In genomic region chr2:48941908-48942307, GRCh38 we compare ENCODE assay signal across 17 cellular contexts.
DNase-seq lines count a peak whose midpoint lies in the region; ATAC-seq, FAIRE-seq and TF ChIP-seq lines count a peak whose summit lies in the region.
"Had no signal": no experiment of that assay in that cellular context is flagged by ENCODE, and none has a peak within 500 bp of the region (broad histone marks: within the 10 kb centered on the region; RNA-seq: fewer than 3 reads in every experiment).

No MANE protein-coding gene starts in this region.

- no peaks in the 10 kb centered on the region for H3K79me2 ChIP-seq in HepG2 (ENCODE audit: insufficient read depth, low read length)

- FAIRE-seq in HepG2 (lab: Jason Lieb, UNC): no peak

- WGBS in HepG2 (ENCODE audit: low lambda C conversion rate): 0% methylated on average over 1 of the region's 1 CpG
- 44% methylated on average over 1 of the region's 1 CpG for WGBS in right lobe of liver (ENCODE audit: insufficient coverage, low coverage, low lambda C conversion rate, missing lambda C conversion rate)
- WGBS in IMR-90 (ENCODE audit: extremely low coverage in 2 of 2, insufficient read length in 1 of 2), 2 experiments: no CpG with 5 or more reads among the region's 1 CpG
- WGBS in esophagus muscularis mucosa: 48% methylated on average over 1 of the region's 1 CpG

- no peak overlapping the region for H2AK9ac ChIP-seq in IMR-90 (replicated peaks; ENCODE audit: low read depth, low read length, poor library complexity)

- no peaks in the 10 kb centered on the region for H3K79me1 ChIP-seq in IMR-90 (ENCODE audit: low read depth in 1 of 2, low read length in 2 of 2)

- H3K56ac ChIP-seq in IMR-90 (ENCODE audit: extremely low read depth, insufficient read depth, low read length): no peak overlapping the region

- DNase-seq in HepG2 (ENCODE audit: low spot score): no peak
- no peak for DNase-seq in right lobe of liver
- no peak for DNase-seq in IMR-90
- DNase-seq in esophagus muscularis mucosa (ENCODE audit: extremely low spot score): peak; percentile 45
- DNase-seq in CD1c-positive myeloid dendritic cell (ENCODE audit: extremely low spot score): no peak
- no peak for DNase-seq in SK-N-DZ (ENCODE audit: low spot score)
- no peak for DNase-seq in NCI-H2227 (lab: John Stamatoyannopoulos, UW; ENCODE audit: unreplicated experiment)
- DNase-seq: CD4-positive, alpha-beta memory T cell; DMS153; DMS79; GDM1; GOT3; H9; Karpas-422; KBM-7 had no signal

- no peak overlapping the region for H2BK120ac ChIP-seq in IMR-90 (ENCODE audit: low read depth, low read length)

- H4K91ac ChIP-seq in IMR-90 (ENCODE audit: insufficient read depth, low read depth, low read length): no peak overlapping the region

- POLR2A ChIA-PET in HepG2 (lab: Yijun Ruan, JAX) (no interaction called here), IMR-90 (lab: Charles Lee; ENCODE audit: unreplicated experiment) (no interaction called here)

- no peaks in the 10 kb centered on the region for H3K4me1 ChIP-seq in HepG2 (ENCODE audit: insufficient read depth, low read length)
- no peaks in the 10 kb centered on the region for H3K4me1 ChIP-seq in right lobe of liver
- H3K4me1 ChIP-seq in IMR-90 (ENCODE audit: control insufficient read depth, insufficient read depth, low read length): peaks cover 3% of the 10 kb centered on the region; the same call in 1 of the 2 replicates
- peaks cover 7 to 20% (median 19%) of the 10 kb centered on the region in 4 donors for H3K4me1 ChIP-seq in esophagus muscularis mucosa

- TF ChIP-seq RAD21 in HepG2 (CRISPR knock-in tag; IDR thresholded peaks at IDR 0.05) (no peak), IMR-90 (IDR thresholded peaks at IDR 0.05; ENCODE audit: low read length) (no peak)

- H4K20me1 ChIP-seq in HepG2 (ENCODE audit: insufficient read depth, low read length) (no peaks in the 10 kb centered on the region), IMR-90 (ENCODE audit: insufficient read depth, low read length) (no peaks in the 10 kb centered on the region)

- TF ChIP-seq POLR2A in HepG2 (IDR thresholded peaks at IDR 0.05; ENCODE audit: insufficient read depth in 1 of 2, low read depth in 2 of 2, low read length in 2 of 2): no peak
- TF ChIP-seq POLR2A in right lobe of liver (IDR thresholded peaks at IDR 0.05): no peak
- TF ChIP-seq POLR2A in IMR-90 (IDR thresholded peaks at IDR 0.05; ENCODE audit: low read depth, low read length): no peak
- TF ChIP-seq POLR2A in esophagus muscularis mucosa (IDR thresholded peaks at IDR 0.05; ENCODE audit: low read depth): no peak

- H3K9me3 ChIP-seq in HepG2 (ENCODE audit: low read length) (no peaks in the 10 kb centered on the region), right lobe of liver (no peaks in the 10 kb centered on the region), IMR-90 (ENCODE audit: control insufficient read depth, insufficient read depth, low read length) (no peaks in the 10 kb centered on the region), esophagus muscularis mucosa (no peaks in the 10 kb centered on the region)

- H3K9ac ChIP-seq in HepG2 (ENCODE audit: insufficient read depth, low read depth, low read length): no peak overlapping the region
- H3K9ac ChIP-seq in IMR-90 (ENCODE audit: low read depth, low read length): no peak overlapping the region

- H3K27me3 ChIP-seq in HepG2 (ENCODE audit: control insufficient read depth in 1 of 2, insufficient read depth in 2 of 2, low read length in 2 of 2): 0 out of 5 replicates have a peak, but pooled peaks cover 0 to 5% of the 10 kb centered on the region in 2 experiments
- no peaks in the 10 kb centered on the region for H3K27me3 ChIP-seq in right lobe of liver
- no peaks in the 10 kb centered on the region; the same call in 1 of the 2 replicates for H3K27me3 ChIP-seq in IMR-90 (ENCODE audit: control insufficient read depth, insufficient read depth, low read length)
- H3K27me3 ChIP-seq in esophagus muscularis mucosa: no peaks in the 10 kb centered on the region

- TF ChIP-seq EP300 in HepG2 (IDR thresholded peaks at IDR 0.05; ENCODE audit: low read depth in 2 of 2, low read length in 2 of 2): no peak
- TF ChIP-seq EP300 in HepG2 (CRISPR knock-in tag; IDR thresholded peaks at IDR 0.05; ENCODE audit: borderline replicate concordance): no peak
- no peak for TF ChIP-seq EP300 in esophagus muscularis mucosa (IDR thresholded peaks at IDR 0.05)

- H3K4me3 ChIP-seq in HepG2 (replicated peaks in 1 of 3; ENCODE audit: insufficient read depth in 1 of 3, low read depth in 2 of 3, low read length in 3 of 3): no peak overlapping the region
- H3K4me3 ChIP-seq in right lobe of liver: no peak overlapping the region
- H3K4me3 ChIP-seq in IMR-90 (ENCODE audit: insufficient read depth, low read depth, low read length): no peak overlapping the region
- no peak overlapping the region for H3K4me3 ChIP-seq in esophagus muscularis mucosa

- intact Hi-C loops in HepG2 (cut with micrococcal nuclease; ENCODE audit: unreplicated experiment): no loop called here
- intact Hi-C loops in right lobe of liver (cut with DNase I): no loop called here
- intact Hi-C loops in IMR-90 (cut with micrococcal nuclease): loop anchor here (10.0 kb wide), 1 partner anchor 227 kb away; no protein-coding TSS in a partner anchor
- intact Hi-C loops in esophagus muscularis mucosa (cut with DNase I): loop anchor here (10.0 kb wide), 1 partner anchor 553 kb away; no protein-coding TSS in a partner anchor

- H4K8ac ChIP-seq in IMR-90 (ENCODE audit: low read depth in 2 of 2, low read length in 2 of 2): no peak overlapping the region

- ATAC-seq in HepG2 (no peak), right lobe of liver (no peak), IMR-90 (ENCODE audit: low read depth) (no peak)

- H2BK5ac ChIP-seq in IMR-90 (ENCODE audit: low read depth, low read length, poor library complexity, severe bottlenecking): no peak overlapping the region

- in situ Hi-C loops in HepG2 (cut with HindIII; ENCODE audit: extremely low pct_ligation_motif_present, low pct_unique_long_range_greater_than_20kb): loop anchor here (10.0 kb wide), 1 partner anchor 1553 kb away; no protein-coding TSS in a partner anchor
- in situ Hi-C loops in IMR-90 (cut with MboI; ENCODE audit: low sequenced_read_pairs): loop anchor here (10.0 kb wide), 1 partner anchor 337 kb away; no protein-coding TSS in a partner anchor

- dilution Hi-C loops in IMR-90 (cut with HindIII; ENCODE audit: low sequenced_read_pairs, unreplicated experiment): no loop called here

- H3K4ac ChIP-seq in IMR-90 (ENCODE audit: low read depth, low read length): no peak overlapping the region

- no peak overlapping the region for H3K18ac ChIP-seq in IMR-90 (ENCODE audit: low read depth, low read length)

- H3K4me2 ChIP-seq in HepG2 (ENCODE audit: low read depth, low read length) (no peak overlapping the region), IMR-90 (ENCODE audit: low read depth, low read length) (no peak overlapping the region)

- H2BK15ac ChIP-seq in IMR-90 (ENCODE audit: low read depth, low read length): no peak overlapping the region

- BruUV-seq in HepG2 (replicated peaks; lab: Mats Ljungman, UMichigan) (no TSS peak), IMR-90 (replicated peaks; lab: Mats Ljungman, UMichigan) (no TSS peak)

- no peak overlapping the region for H4K5ac ChIP-seq in IMR-90 (ENCODE audit: low read depth, low read length)

- H3K14ac ChIP-seq in IMR-90 (replicated peaks; ENCODE audit: low read depth, low read length): no peak overlapping the region

- H2AK5ac ChIP-seq in IMR-90 (ENCODE audit: low read depth, low read length): no peak overlapping the region

- TF ChIP-seq CTCF in HepG2 (CRISPR knock-in tag; IDR thresholded peaks at IDR 0.05) (no peak), right lobe of liver (IDR thresholded peaks at IDR 0.05) (no peak), IMR-90 (conservative IDR thresholded peaks at IDR 0.05; ENCODE audit: low read depth, low read length) (no peak), esophagus muscularis mucosa (IDR thresholded peaks at IDR 0.05) (no peak)

- H3K23ac ChIP-seq in IMR-90 (ENCODE audit: low read depth, low read length): no peak overlapping the region

- H3K36me3 ChIP-seq in HepG2 (replicated peaks in 1 of 2; ENCODE audit: control insufficient read depth in 1 of 2, insufficient read depth in 2 of 2, low read length in 2 of 2) (no peaks in the 10 kb centered on the region), right lobe of liver (no peaks in the 10 kb centered on the region), IMR-90 (ENCODE audit: control insufficient read depth, insufficient read depth, low read length) (no peaks in the 10 kb centered on the region), esophagus muscularis mucosa (no peaks in the 10 kb centered on the region)

- no peak overlapping the region for H3K27ac ChIP-seq in HepG2 (ENCODE audit: extremely low read length, insufficient read depth, low read length)
- H3K27ac ChIP-seq in right lobe of liver: no peak overlapping the region
- H3K27ac ChIP-seq in IMR-90 (ENCODE audit: insufficient read depth, low read length): no peak overlapping the region
- H3K27ac ChIP-seq in esophagus muscularis mucosa (replicated peaks in 1 of 4): no peak overlapping the region
- H3K27ac ChIP-seq: 22Rv1, C4-2B had no signal

- H3K9me1 ChIP-seq in IMR-90 (ENCODE audit: insufficient read depth, low read length): no peaks in the 10 kb centered on the region

- no peak overlapping the region for H2AFZ ChIP-seq in HepG2 (ENCODE audit: low read length)
- H2AFZ ChIP-seq in IMR-90 (replicated peaks; ENCODE audit: low read length, poor library complexity): no peak overlapping the region

- no peak overlapping the region for H2BK20ac ChIP-seq in IMR-90 (ENCODE audit: low read depth, low read length)

- CTCF ChIA-PET in HepG2 (lab: Yijun Ruan, JAX; ENCODE audit: low intra/inter-chr PET ratio, low total read pairs) (no interaction called here), IMR-90 (lab: Yijun Ruan, JAX) (no interaction called here)

TF ChIP-seq in HepG2, 621 proteins besides CTCF, POLR2A, EP300 and RAD21 (continues in another document):
- TF ChIP-seq MAFF (IDR thresholded peaks at IDR 0.05; ENCODE audit: low read depth, low read length): peak; percentile 94

TF ChIP-seq in IMR-90, 13 proteins besides CTCF, POLR2A, EP300 and RAD21:
- peak; percentile 80 for TF ChIP-seq MAFK (IDR thresholded peaks at IDR 0.05; ENCODE audit: low read depth, low read length)
- no peak for TF ChIP-seq USF2 (IDR thresholded peaks at IDR 0.05; ENCODE audit: low read depth, low read length)

Comparison
In these comparisons a context has a peak if more than half of its experiments do, and no peak if none do; other contexts are left out.
1. intact Hi-C loops: an anchor here in IMR-90 (10.0 kb wide) and esophagus muscularis mucosa (10.0 kb wide); none called in HepG2 and right lobe of liver.